In the genomic region with DNA sequence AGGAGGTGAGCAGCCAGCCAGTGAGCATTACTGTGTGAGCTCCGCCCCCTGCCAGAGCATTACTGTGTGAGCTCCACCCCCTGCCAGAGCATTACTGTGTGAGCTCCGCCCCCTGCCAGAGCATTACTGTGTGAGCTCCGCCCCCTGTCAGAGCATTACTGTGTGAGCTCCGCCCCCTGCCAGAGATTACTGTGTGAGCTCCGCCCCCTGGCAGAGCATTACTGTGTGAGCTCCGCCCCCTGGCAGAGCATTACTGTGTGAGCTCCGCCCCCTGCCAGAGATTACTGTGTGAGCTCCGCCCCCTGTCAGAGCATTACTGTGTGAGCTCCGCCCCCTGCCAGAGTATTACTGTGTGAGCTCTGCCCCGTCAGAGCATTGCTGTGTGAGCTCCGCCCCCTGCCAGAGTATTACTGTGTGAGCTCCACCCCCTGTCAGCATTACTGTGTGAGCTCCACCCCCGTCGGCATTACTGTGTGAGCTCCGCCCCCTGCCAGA, we compare ENCODE assay signal across 2 cellular contexts. TPM values are rescaled to one million over a fixed set of nuclear protein-coding genes. Genes with fewer than 3 reads are reported as not detected.
"Had no signal": no experiment of that assay in that cellular context is flagged by ENCODE, and none has a peak within 500 bp of the region (broad histone marks: within the 10 kb centered on the region; RNA-seq: fewer than 3 reads in every experiment).

No MANE protein-coding gene starts in this region.

RNA-seq across cellular contexts. Expression of a gene that starts 34.0 kb away (rescaled TPM):
- total RNA-seq: glomerular endothelial cell, SK-MEL-5 had no signal
